9 cellular contexts compared by ENCODE assay signal in the genomic region with DNA sequence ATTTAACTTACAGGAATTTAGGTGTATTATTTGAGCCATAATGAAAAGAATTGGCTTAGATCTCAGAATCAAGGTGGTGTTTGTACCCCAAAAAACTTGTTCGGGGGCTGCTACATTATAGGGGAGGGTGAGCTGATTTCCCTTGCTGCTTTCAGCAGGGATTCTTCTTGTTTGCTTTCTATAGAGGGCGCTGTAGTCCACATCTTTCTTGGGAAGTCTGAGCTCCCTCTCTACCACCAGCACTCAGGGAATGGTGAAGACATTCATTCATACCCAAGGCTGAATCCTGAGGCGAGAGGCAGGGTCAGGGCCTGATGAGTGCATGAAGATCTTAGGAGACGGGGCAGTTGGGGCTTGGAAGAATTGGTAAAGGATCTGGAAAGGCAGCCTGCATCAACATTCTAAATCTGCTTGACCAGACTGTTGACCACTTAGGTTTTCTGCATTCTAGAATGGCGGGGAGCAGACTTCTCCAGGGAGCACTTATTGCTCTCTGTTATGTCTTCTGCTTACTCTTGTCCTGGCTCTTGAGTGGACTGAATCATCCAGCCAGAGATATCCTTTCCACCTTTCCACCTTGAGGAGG. TPM values are rescaled to one million over a fixed set of nuclear protein-coding genes. Genes with fewer than 3 reads are reported as not detected.
DNase-seq lines count a peak whose midpoint lies in the region; ATAC-seq and TF ChIP-seq lines count a peak whose summit lies in the region.
"Had no signal": no experiment of that assay in that cellular context is flagged by ENCODE, and none has a peak within 500 bp of the region (broad histone marks: within the 10 kb centered on the region; RNA-seq: fewer than 3 reads in every experiment).

No MANE protein-coding gene starts in this region.

- CTCF ChIA-PET in RWPE1 (lab: Yijun Ruan, JAX) = interaction anchor here (0.6 to 1.2 kb wide), 5 partner anchors 9 to 181 kb away, joined by 3 to 7 read pairs (median 3); no protein-coding TSS in a partner anchor

- peaks cover 7% of the 10 kb centered on the region for H3K4me1 Mint-ChIP-seq in chondrocyte (ENCODE audit: low read depth)
- H3K4me1 Mint-ChIP-seq in neural crest cell = peaks cover 20% of the 10 kb centered on the region
- H3K4me1 Mint-ChIP-seq: activated naive CD4-positive, alpha-beta T cell treated with anti-CD3 and anti-CD28 coated beads, Interleukin-2, amount 50 U/mL, for 24 hours had no signal

- ATAC-seq in HG03108 (IDR thresholded peaks at IDR 0.05; ENCODE audit: unreplicated experiment) = no peak

- H3K27ac Mint-ChIP-seq in chondrocyte (ENCODE audit: unreplicated experiment) = no peak overlapping the region
- no peak overlapping the region for H3K27ac Mint-ChIP-seq in neural crest cell (ENCODE audit: unreplicated experiment)
- H3K27ac Mint-ChIP-seq: activated naive CD4-positive, alpha-beta T cell treated with anti-CD3 and anti-CD28 coated beads, Interleukin-2, amount 50 U/mL, for 24 hours had no signal

- TF ChIP-seq CTCF in chondrocyte (IDR thresholded peaks at IDR 0.05) (peak; percentile 64), neural crest cell (conservative IDR thresholded peaks at IDR 0.05) (peak; percentile 56), RWPE1 (conservative IDR thresholded peaks at IDR 0.05; ENCODE audit: low read depth) (no peak)

- no peaks in the 10 kb centered on the region for H3K9me3 Mint-ChIP-seq in chondrocyte (ENCODE audit: low read depth)
- H3K9me3 Mint-ChIP-seq in neural crest cell = no peaks in the 10 kb centered on the region
- H3K9me3 Mint-ChIP-seq: activated naive CD4-positive, alpha-beta T cell treated with anti-CD3 and anti-CD28 coated beads, Interleukin-2, amount 50 U/mL, for 24 hours had no signal

- POLR2A ChIA-PET in RWPE1 (lab: Yijun Ruan, JAX; ENCODE audit: low non-redundant PET) = no interaction called here

- no peak overlapping the region for H3K27ac ChIP-seq in RWPE1

- H3K4me3 Mint-ChIP-seq in chondrocyte (ENCODE audit: unreplicated experiment) = no peak overlapping the region
- H3K4me3 Mint-ChIP-seq in neural crest cell = no peak overlapping the region
- H3K4me3 Mint-ChIP-seq: activated naive CD4-positive, alpha-beta T cell treated with anti-CD3 and anti-CD28 coated beads, Interleukin-2, amount 50 U/mL, for 24 hours had no signal

- DNase-seq in NOMO-1 treated with DMSO at 0.1 percent for 48 hours (lab: John Stamatoyannopoulos, UW; ENCODE audit: unreplicated experiment) (peak; percentile 28), NOMO-1 treated with dmso at 0.1 percent for 144 hours (lab: John Stamatoyannopoulos, UW; ENCODE audit: unreplicated experiment) (no peak), NCI-H526 (lab: John Stamatoyannopoulos, UW) (peak; percentile 18 to 80), chondrocyte (ENCODE audit: low spot score) (no peak), neural crest cell (ENCODE audit: low read depth, low spot score) (no peak), RWPE1 (ENCODE audit: low spot score) (no peak), superior temporal gyrus (ENCODE audit: extremely low spot score) (no peak)

- no peaks in the 10 kb centered on the region for H3K27me3 Mint-ChIP-seq in chondrocyte (ENCODE audit: low read depth)
- no peaks in the 10 kb centered on the region for H3K27me3 Mint-ChIP-seq in neural crest cell (ENCODE audit: low read depth)
- H3K27me3 Mint-ChIP-seq: activated naive CD4-positive, alpha-beta T cell treated with anti-CD3 and anti-CD28 coated beads, Interleukin-2, amount 50 U/mL, for 24 hours had no signal

- H3K36me3 Mint-ChIP-seq in chondrocyte (ENCODE audit: low read depth) = peaks cover 17% of the 10 kb centered on the region
- H3K36me3 Mint-ChIP-seq in neural crest cell (ENCODE audit: low read depth) = peaks cover 6% of the 10 kb centered on the region
- H3K36me3 Mint-ChIP-seq: activated naive CD4-positive, alpha-beta T cell treated with anti-CD3 and anti-CD28 coated beads, Interleukin-2, amount 50 U/mL, for 24 hours had no signal

RNA-seq across cellular contexts. Expression of a gene that starts 18.9 kb away (rescaled TPM):
- not detected in 3 replicates for total RNA-seq in chondrocyte
- not detected in 2 replicates for total RNA-seq in neural crest cell

RNA-seq across cellular contexts. Expression of a gene that starts 23.8 kb away (rescaled TPM):
- total RNA-seq in chondrocyte (5.9 to 6.4 TPM (median 6.1 TPM) in 3 replicates), neural crest cell (9.3 and 9.8 TPM in 2 replicates)

RNA-seq across cellular contexts. Expression of a gene that starts 54.2 kb away (rescaled TPM):
- total RNA-seq in chondrocyte (not detected in 3 replicates), neural crest cell (not detected in 2 replicates)

Comparison
In these comparisons a context has a peak if more than half of its experiments do, and no peak if none do; other contexts are left out.
1. DNase-seq: peak in NOMO-1 treated with DMSO at 0.1 percent for 48 hours (single experiment) and NCI-H526 (2 of 2); none in NOMO-1 treated with dmso at 0.1 percent for 144 hours (single experiment), chondrocyte (single experiment), neural crest cell (single experiment), RWPE1 (single experiment) and superior temporal gyrus (single experiment).